1 cellular context compared by ENCODE assay signal in genomic region chr6:85476532-85476931, GRCh38.
TF ChIP-seq lines count a peak whose summit lies in the region.

No MANE protein-coding gene starts in this region.

TF ChIP-seq in HepG2, 621 proteins besides CTCF, POLR2A, EP300 and RAD21:
- no peak for TF ChIP-seq TBL1XR1 (IDR thresholded peaks at IDR 0.05; ENCODE audit: borderline replicate concordance, low read length, partially characterized antibody)
- TF ChIP-seq NPAS2 (CRISPR knock-in tag; IDR thresholded peaks at IDR 0.05; ENCODE audit: borderline replicate concordance), result no peak
- TF ChIP-seq STAG1 (CRISPR knock-in tag; IDR thresholded peaks at IDR 0.05), result peak; percentile 75
- no peak for TF ChIP-seq CHD2 (IDR thresholded peaks at IDR 0.05; ENCODE audit: low read depth, low read length)
- no peak for TF ChIP-seq ZNF496 (CRISPR knock-in tag; IDR thresholded peaks at IDR 0.05; ENCODE audit: insufficient replicate concordance)
- peak; percentile 74 for TF ChIP-seq SMC3 (IDR thresholded peaks at IDR 0.05; ENCODE audit: low read length)
- TF ChIP-seq, protein P1, sequence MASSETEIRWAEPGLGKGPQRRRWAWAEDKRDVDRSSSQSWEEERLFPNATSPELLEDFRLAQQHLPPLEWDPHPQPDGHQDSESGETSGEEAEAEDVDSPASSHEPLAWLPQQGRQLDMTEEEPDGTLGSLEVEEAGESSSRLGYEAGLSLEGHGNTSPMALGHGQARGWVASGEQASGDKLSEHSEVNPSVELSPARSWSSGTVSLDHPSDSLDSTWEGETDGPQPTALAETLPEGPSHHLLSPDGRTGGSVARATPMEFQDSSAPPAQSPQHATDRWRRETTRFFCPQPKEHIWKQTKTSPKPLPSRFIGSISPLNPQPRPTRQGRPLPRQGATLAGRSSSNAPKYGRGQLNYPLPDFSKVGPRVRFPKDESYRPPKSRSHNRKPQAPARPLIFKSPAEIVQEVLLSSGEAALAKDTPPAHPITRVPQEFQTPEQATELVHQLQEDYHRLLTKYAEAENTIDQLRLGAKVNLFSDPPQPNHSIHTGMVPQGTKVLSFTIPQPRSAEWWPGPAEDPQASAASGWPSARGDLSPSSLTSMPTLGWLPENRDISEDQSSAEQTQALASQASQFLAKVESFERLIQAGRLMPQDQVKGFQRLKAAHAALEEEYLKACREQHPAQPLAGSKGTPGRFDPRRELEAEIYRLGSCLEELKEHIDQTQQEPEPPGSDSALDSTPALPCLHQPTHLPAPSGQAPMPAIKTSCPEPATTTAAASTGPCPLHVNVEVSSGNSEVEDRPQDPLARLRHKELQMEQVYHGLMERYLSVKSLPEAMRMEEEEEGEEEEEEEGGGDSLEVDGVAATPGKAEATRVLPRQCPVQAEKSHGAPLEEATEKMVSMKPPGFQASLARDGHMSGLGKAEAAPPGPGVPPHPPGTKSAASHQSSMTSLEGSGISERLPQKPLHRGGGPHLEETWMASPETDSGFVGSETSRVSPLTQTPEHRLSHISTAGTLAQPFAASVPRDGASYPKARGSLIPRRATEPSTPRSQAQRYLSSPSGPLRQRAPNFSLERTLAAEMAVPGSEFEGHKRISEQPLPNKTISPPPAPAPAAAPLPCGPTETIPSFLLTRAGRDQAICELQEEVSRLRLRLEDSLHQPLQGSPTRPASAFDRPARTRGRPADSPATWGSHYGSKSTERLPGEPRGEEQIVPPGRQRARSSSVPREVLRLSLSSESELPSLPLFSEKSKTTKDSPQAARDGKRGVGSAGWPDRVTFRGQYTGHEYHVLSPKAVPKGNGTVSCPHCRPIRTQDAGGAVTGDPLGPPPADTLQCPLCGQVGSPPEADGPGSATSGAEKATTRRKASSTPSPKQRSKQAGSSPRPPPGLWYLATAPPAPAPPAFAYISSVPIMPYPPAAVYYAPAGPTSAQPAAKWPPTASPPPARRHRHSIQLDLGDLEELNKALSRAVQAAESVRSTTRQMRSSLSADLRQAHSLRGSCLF (CRISPR knock-in tag; IDR thresholded peaks at IDR 0.05; ENCODE audit: borderline replicate concordance), result no peak
- no peak for TF ChIP-seq ZNF30 (CRISPR knock-in tag; IDR thresholded peaks at IDR 0.05)
